1 cellular context compared by ENCODE assay signal in the genomic region with DNA sequence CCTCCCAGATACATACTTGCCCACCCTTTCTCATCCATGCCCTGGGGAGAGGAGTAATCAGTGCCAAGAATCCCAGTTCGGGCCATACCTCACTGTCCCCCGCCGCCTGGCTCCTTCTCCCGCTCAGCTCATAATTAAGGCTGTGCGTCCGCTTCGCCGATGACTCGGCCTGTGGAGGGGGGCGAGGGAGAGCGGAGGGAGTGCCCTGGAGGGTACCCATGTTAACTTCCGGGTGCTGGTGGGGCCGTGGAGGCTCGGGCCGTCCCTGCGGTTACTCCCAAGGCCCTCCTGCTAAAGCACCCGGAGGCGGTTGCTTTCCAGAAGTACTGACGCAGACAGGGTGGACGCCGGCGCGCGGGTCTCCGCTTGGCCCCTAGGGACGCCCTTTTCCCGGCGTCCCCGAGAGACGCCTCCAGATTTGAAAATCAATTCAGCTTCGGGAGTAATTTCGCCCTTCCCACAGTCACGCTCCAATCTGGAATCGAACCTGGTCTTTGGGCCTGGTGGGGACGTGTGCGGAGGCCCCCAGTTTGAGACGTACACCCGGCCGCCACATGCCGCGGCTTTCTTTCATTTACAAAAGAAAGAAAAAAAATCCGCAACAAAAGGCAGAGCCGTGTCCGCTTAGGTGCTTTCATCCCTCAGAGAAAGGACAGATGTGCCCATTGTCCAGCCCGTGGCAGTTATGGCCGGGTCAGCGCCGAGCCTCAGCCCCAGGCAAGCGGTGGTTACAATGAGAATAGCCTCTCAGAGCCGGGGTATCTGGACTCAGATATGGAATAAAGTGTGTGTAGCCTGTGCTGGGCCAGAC.
A peak's percentile ranks its signal among the peaks of the same experiment; 100 is the strongest.
TF ChIP-seq lines count a peak whose summit lies in the region.

No MANE protein-coding gene starts in this region.

TF ChIP-seq in H1, 55 proteins besides CTCF, POLR2A, EP300 and RAD21 (continued from another document):
- TF ChIP-seq, protein P1, sequence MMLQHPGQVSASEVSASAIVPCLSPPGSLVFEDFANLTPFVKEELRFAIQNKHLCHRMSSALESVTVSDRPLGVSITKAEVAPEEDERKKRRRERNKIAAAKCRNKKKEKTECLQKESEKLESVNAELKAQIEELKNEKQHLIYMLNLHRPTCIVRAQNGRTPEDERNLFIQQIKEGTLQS (IDR thresholded peaks at IDR 0.05; ENCODE audit: insufficient read depth, low read depth, low read length) = no peak
- peak; percentile 57 for TF ChIP-seq ASH2L (IDR thresholded peaks at IDR 0.05; ENCODE audit: low read length)
- TF ChIP-seq RNF2 (IDR thresholded peaks at IDR 0.05; ENCODE audit: borderline replicate concordance, low read depth, low read length, missing control alignments, poor library complexity, severe bottlenecking) = no peak
